8 cellular contexts compared by ENCODE assay signal in the genomic region with DNA sequence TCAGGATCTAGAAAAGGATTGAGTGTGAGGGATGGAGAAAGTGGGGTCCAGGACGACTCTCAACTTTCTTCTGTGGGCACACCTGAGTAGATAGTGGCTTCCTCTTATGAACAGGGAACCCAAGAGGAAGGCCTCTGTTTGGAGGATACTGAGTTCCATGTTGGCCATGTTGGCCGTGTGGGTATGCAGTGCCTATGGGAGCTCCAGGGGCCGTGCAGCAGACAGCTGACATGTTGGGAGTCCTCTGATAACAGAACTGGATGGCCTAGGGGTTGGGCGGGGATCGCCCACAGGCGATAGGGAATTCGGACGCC. TPM values are rescaled to one million over a fixed set of nuclear protein-coding genes. Genes with fewer than 3 reads are reported as not detected.
DNase-seq lines count a peak whose midpoint lies in the region; ATAC-seq, FAIRE-seq and TF ChIP-seq lines count a peak whose summit lies in the region.

No MANE protein-coding gene starts in this region.

- no peaks in the 10 kb centered on the region for H3K27me3 ChIP-seq in ACC112 (ENCODE audit: insufficient read depth, low read length)
- H3K27me3 ChIP-seq in WERI-Rb-1 (ENCODE audit: insufficient read depth, low read depth, severe bottlenecking) = no peaks in the 10 kb centered on the region
- no peaks in the 10 kb centered on the region for H3K27me3 ChIP-seq in right cardiac atrium (ENCODE audit: control insufficient read depth, insufficient read depth)

- WGBS in right cardiac atrium = 17% methylated on average over 8 of the region's 8 CpGs

- H3K4me3 ChIP-seq in ACC112 (ENCODE audit: low read depth, low read length) (peak overlapping the region; percentile 84), WERI-Rb-1 (ENCODE audit: low read depth, low read length) (peak overlapping the region; percentile 75), right cardiac atrium (ENCODE audit: low read length) (peak overlapping the region; percentile 82)

- no peaks in the 10 kb centered on the region for H3K27me3 Mint-ChIP-seq in stimulated activated naive B cell treated with anti-CD40 and anti-IgM and Interleukin-4, amounts not matched to agents 10 μg/mL and 1 μg/mL and 100 μg/mL, for 72 hours

- no peak for TF ChIP-seq CTCF in WERI-Rb-1 (IDR thresholded peaks at IDR 0.05; ENCODE audit: low read depth, low read length)

- H3K4me1 ChIP-seq in ACC112 (ENCODE audit: control insufficient read depth, insufficient read depth, low read length, unreplicated experiment) (peaks cover 34% of the 10 kb centered on the region), right cardiac atrium (ENCODE audit: control insufficient read depth, insufficient read depth, low read length) (peaks cover 3% of the 10 kb centered on the region)

- H3K4me1 Mint-ChIP-seq in stimulated activated naive B cell treated with anti-CD40 and anti-IgM and Interleukin-4, amounts not matched to agents 10 μg/mL and 1 μg/mL and 100 μg/mL, for 72 hours = peaks cover 42 to 48% of the 10 kb centered on the region in 2 donors

- intact Hi-C loops in right cardiac atrium (cut with DNase I) = no loop called here

- peak overlapping the region; percentile 86 for H3K27ac ChIP-seq in ACC112 (ENCODE audit: low read depth, low read length)
- H3K27ac ChIP-seq in WERI-Rb-1 = peak overlapping the region; percentile 98
- peak overlapping the region; percentile 96 for H3K27ac ChIP-seq in right cardiac atrium (ENCODE audit: low read length)

- peaks cover 23% of the 10 kb centered on the region for H3K79me2 ChIP-seq in ACC112 (ENCODE audit: control insufficient read depth, insufficient read depth, low read length, unreplicated experiment)

- H3K36me3 ChIP-seq in ACC112 (ENCODE audit: insufficient read depth, low read length) = peaks cover 5% of the 10 kb centered on the region; the same call in 1 of the 2 replicates
- H3K36me3 ChIP-seq in WERI-Rb-1 = peaks cover 40% of the 10 kb centered on the region

- no peak for FAIRE-seq in frontal cortex (lab: Jason Lieb, UNC)

- peaks cover 0 to 5% of the 10 kb centered on the region in 2 donors for H3K9me3 Mint-ChIP-seq in stimulated activated naive B cell treated with anti-CD40 and anti-IgM and Interleukin-4, amounts not matched to agents 10 μg/mL and 1 μg/mL and 100 μg/mL, for 72 hours

- peak; percentile 22 for ATAC-seq in GM21619 (IDR thresholded peaks at IDR 0.05; ENCODE audit: unreplicated experiment)
- ATAC-seq in right cardiac atrium = no peak
- ATAC-seq in stimulated activated naive B cell treated with anti-CD40 and anti-IgM and Interleukin-4, amounts not matched to agents 10 μg/mL and 1 μg/mL and 100 μg/mL, for 72 hours (replicated peaks) = peak; percentile 33 to 45

- H3K9me3 ChIP-seq in WERI-Rb-1 (ENCODE audit: severe bottlenecking) (no peaks in the 10 kb centered on the region), right cardiac atrium (ENCODE audit: control insufficient read depth, low read length) (no peaks in the 10 kb centered on the region)

- peak overlapping the region; percentile 98 for H3K27ac Mint-ChIP-seq in stimulated activated naive B cell treated with anti-CD40 and anti-IgM and Interleukin-4, amounts not matched to agents 10 μg/mL and 1 μg/mL and 100 μg/mL, for 72 hours

- H2AFZ ChIP-seq in ACC112 (ENCODE audit: low read length, unreplicated experiment) = peak overlapping the region; percentile 92

- H3K4me3 Mint-ChIP-seq in stimulated activated naive B cell treated with anti-CD40 and anti-IgM and Interleukin-4, amounts not matched to agents 10 μg/mL and 1 μg/mL and 100 μg/mL, for 72 hours = peak overlapping the region; percentile 91 to 96

- H3K36me3 Mint-ChIP-seq in stimulated activated naive B cell treated with anti-CD40 and anti-IgM and Interleukin-4, amounts not matched to agents 10 μg/mL and 1 μg/mL and 100 μg/mL, for 72 hours = peaks cover 24 to 31% of the 10 kb centered on the region in 2 donors

- DNase-seq in WERI-Rb-1 (no peak), right cardiac atrium (no peak), frontal cortex (ENCODE audit: low spot score in 2 of 2) (no peak), middle frontal gyrus (ENCODE audit: extremely low spot score, low spot score) (no peak), DMS53 (lab: John Stamatoyannopoulos, UW) (no peak)
- DNase-seq in stimulated activated naive B cell treated with anti-CD40 and anti-IgM and Interleukin-4, amounts not matched to agents 10 μg/mL and 1 μg/mL and 100 μg/mL, for 72 hours = no peak

RNA-seq across cellular contexts. Expression of a gene that starts 43.0 kb away (rescaled TPM):
- 10 to 100 TPM; 12.0 to 16.8 (median 13.1) TPM for total RNA-seq in right cardiac atrium
- polyA plus RNA-seq in right cardiac atrium = 13.3 TPM
- 4.9 TPM for total RNA-seq in frontal cortex

RNA-seq across cellular contexts. Expression of a gene that starts 43.2 kb away (rescaled TPM):
- total RNA-seq in right cardiac atrium (1 to 10 TPM in 2 of 4 donors, under 1 TPM in 2; 0.39 to 1.2 (median 0.84) TPM), frontal cortex (4.5 TPM)
- polyA plus RNA-seq in right cardiac atrium = 0.91 TPM

Comparison
In these comparisons a context has a peak if more than half of its experiments do, and no peak if none do; other contexts are left out.
1. ATAC-seq: peak in GM21619 (single experiment) and stimulated activated naive B cell treated with anti-CD40 and anti-IgM and Interleukin-4, amounts not matched to agents 10 μg/mL and 1 μg/mL and 100 μg/mL, for 72 hours (2 of 2); none in right cardiac atrium (0 of 2).
2. Peak in every context shown above with its lines, with median percentiles within 50 percentile points of each other: H3K27ac ChIP-seq and H3K4me3 ChIP-seq.